In the genomic region with DNA sequence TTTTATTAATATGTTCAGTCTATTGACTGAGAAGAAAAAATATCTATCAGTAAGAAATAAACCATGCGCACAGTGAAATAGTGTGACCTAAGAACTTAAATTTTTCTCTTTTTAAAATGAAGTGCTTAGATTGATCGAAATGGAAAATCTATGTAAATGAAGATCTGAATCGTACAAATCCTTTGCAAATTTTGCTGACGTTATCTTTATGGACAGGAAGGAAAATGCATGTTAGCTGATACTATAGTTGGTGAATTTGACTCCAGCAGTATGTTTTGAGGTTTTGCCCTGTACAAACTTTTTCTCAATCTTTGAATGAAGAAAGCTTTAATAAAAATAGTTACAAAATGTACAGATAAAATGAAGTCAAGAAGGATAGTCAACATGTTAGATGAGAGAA, we compare ENCODE assay signal across 6 cellular contexts.
"Had no signal": no experiment of that assay in that cellular context is flagged by ENCODE, and none has a peak within 500 bp of the region (broad histone marks: within the 10 kb centered on the region; RNA-seq: fewer than 3 reads in every experiment).

No MANE protein-coding gene starts in this region.

- FAIRE-seq: HTR-8/SVneo had no signal

- DNase-seq: Karpas-422, KBM-7, KG1 had no signal

- H3K27ac ChIP-seq: HL-60, KMS-11 had no signal

- H3K9ac ChIP-seq: KMS-11 had no signal

- H3K4me2 ChIP-seq: KMS-11 had no signal
